ENCODE assay signal across 16 cellular contexts in the genomic region with DNA sequence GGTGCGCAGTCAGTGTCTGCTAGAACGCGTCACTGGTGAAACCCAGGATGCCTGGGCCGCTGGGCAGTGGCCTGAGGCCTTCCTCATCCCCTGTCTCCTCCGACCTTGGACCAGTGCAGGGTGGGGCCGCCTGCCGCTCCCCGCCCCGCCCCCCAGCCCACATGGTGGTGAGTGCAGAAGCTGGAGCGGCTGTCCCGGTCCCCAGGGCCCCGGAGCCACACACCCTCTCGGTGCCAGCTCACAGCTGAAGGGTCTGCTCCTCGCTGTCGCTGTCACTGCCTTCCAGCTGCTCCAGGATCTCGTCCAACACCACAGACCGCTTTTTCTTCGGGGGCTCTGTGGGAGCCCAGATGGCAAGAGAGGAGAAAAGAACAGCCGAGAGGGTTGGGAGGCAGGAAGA.
"Had no signal": no experiment of that assay in that cellular context is flagged by ENCODE, and none has a peak within 500 bp of the region (broad histone marks: within the 10 kb centered on the region; RNA-seq: fewer than 3 reads in every experiment).

No MANE protein-coding gene starts in this region.

- H3K4me1 ChIP-seq: esophagus muscularis mucosa, gastroesophageal sphincter, parathyroid adenoma, testis had no signal

- H3K36me3 Mint-ChIP-seq: type B pancreatic cell had no signal

- H3K9ac ChIP-seq: parathyroid adenoma had no signal

- H3K27me3 ChIP-seq: esophagus muscularis mucosa, gastroesophageal sphincter, testis had no signal

- H3K27ac Mint-ChIP-seq: activated naive CD4-positive, alpha-beta T cell treated with anti-CD3 and anti-CD28 coated beads, Interleukin-2, amount 50 U/mL, for 24 hours; naive thymus-derived CD8-positive, alpha-beta T cell; T-helper 1 cell treated with Interleukin-12 subunit alpha and Interleukin-12 subunit beta and Interleukin-4 antibody, amounts not matched to agents 30 μg/mL and 1 μg/mL, for 36 hours; type B pancreatic cell had no signal

- H3K79me2 ChIP-seq: parathyroid adenoma had no signal

- H2AFZ ChIP-seq: parathyroid adenoma had no signal

- H3K9me3 ChIP-seq: esophagus muscularis mucosa, gastroesophageal sphincter, testis had no signal

- DNase-seq: activated CD4-positive, CD25-positive, alpha-beta regulatory T cell treated with anti-CD3 and anti-CD28 coated beads, Interleukin-2, amount 50 U/mL, for 72 hours; activated CD8-positive, alpha-beta memory T cell treated with anti-CD3 and anti-CD28 coated beads for 24 hours; activated gamma-delta T cell; effector CD4-positive, alpha-beta T cell; immature natural killer cell; kidney glomerular epithelial cell; left ventricle myocardium superior; naive thymus-derived CD8-positive, alpha-beta T cell; testis had no signal

- H3K4me3 ChIP-seq: esophagus muscularis mucosa, gastroesophageal sphincter, testis had no signal

- ATAC-seq: gastroesophageal sphincter; left ventricle myocardium superior; naive thymus-derived CD8-positive, alpha-beta T cell had no signal

- H3K9me3 Mint-ChIP-seq: activated naive CD4-positive, alpha-beta T cell treated with anti-CD3 and anti-CD28 coated beads, Interleukin-2, amount 50 U/mL, for 24 hours; immature natural killer cell; naive thymus-derived CD8-positive, alpha-beta T cell; T-helper 1 cell treated with Interleukin-12 subunit alpha and Interleukin-12 subunit beta and Interleukin-4 antibody, amounts not matched to agents 30 μg/mL and 1 μg/mL, for 36 hours; type B pancreatic cell had no signal

- H3K4me1 Mint-ChIP-seq: activated naive CD4-positive, alpha-beta T cell treated with anti-CD3 and anti-CD28 coated beads, Interleukin-2, amount 50 U/mL, for 24 hours; immature natural killer cell had no signal

- H3K27me3 Mint-ChIP-seq: activated naive CD4-positive, alpha-beta T cell treated with anti-CD3 and anti-CD28 coated beads, Interleukin-2, amount 50 U/mL, for 24 hours; naive thymus-derived CD8-positive, alpha-beta T cell; type B pancreatic cell had no signal

- H3K27ac ChIP-seq: esophagus muscularis mucosa, gastroesophageal sphincter, parathyroid adenoma, testis, VCaP had no signal

- H3K4me3 Mint-ChIP-seq: activated naive CD4-positive, alpha-beta T cell treated with anti-CD3 and anti-CD28 coated beads, Interleukin-2, amount 50 U/mL, for 24 hours; immature natural killer cell; naive thymus-derived CD8-positive, alpha-beta T cell; T-helper 1 cell treated with Interleukin-12 subunit alpha and Interleukin-12 subunit beta and Interleukin-4 antibody, amounts not matched to agents 30 μg/mL and 1 μg/mL, for 36 hours; type B pancreatic cell had no signal
